2 cellular contexts compared by ENCODE assay signal in the genomic region with DNA sequence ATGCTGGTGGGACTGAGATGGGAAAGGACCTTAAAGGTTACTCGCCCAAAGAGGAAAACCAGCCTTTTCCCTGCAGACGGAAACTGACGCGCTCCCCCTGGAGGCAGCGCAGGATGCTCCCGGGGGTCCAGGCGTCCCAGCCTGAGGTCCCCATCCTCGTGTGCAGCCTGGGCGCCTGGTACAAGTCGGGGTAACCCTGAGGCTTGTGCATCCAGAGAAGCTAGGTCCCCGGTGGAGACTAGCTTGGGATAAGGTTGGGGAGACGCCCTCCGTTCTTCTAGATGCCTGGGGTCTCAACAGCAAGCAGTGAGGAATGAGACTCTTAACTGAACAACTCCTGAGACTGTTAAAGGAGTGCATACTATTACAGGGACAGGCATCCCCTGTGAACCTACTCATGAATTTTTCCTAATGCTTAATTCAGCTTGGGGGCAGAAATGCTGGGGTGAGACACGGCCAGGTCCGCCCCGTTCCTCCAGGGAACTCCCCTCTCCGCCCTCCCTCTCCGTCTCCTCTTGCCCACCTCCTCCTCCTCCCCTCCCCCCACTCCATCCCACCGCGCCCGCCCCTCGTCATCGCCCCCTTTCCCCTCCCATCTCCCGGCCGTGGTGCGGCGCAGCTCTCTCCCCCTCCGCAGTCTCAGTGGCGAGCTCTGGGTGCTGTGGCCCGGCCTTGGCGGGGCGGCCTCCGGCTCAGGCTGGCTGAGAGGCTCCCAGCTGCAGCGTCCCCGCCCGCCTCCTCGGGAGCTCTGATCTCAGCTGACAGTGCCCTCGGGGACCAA.
TF ChIP-seq lines count a peak whose summit lies in the region.

PRSS35 (plus strand) TSS at position 634 of the 781 bp plus-strand sequence. CDS start 10,908 bp downstream, outside the sequence.

TF ChIP-seq in A549, 52 proteins besides CTCF, POLR2A, EP300 and RAD21:
- TF ChIP-seq CBX8 (IDR thresholded peaks at IDR 0.05) (no peak), MAX (IDR thresholded peaks at IDR 0.05) (peak; percentile 30; the same call in 1 of the 2 replicates), SMC3 (IDR thresholded peaks at IDR 0.05) (peak; percentile 88)

TF ChIP-seq in SK-N-SH, 30 proteins besides CTCF, POLR2A, EP300 and RAD21:
- no peak for TF ChIP-seq RFX5 (IDR thresholded peaks at IDR 0.05; ENCODE audit: low read length)
- TF ChIP-seq SMC3 (IDR thresholded peaks at IDR 0.05; ENCODE audit: low read depth, low read length): peak; percentile 79
